In genomic region chr1:245683377-245683716, GRCh38 we compare ENCODE assay signal across 21 cellular contexts.
DNase-seq lines count a peak whose midpoint lies in the region; ATAC-seq and TF ChIP-seq lines count a peak whose summit lies in the region.
"Had no signal": no experiment of that assay in that cellular context is flagged by ENCODE, and none has a peak within 500 bp of the region (broad histone marks: within the 10 kb centered on the region; RNA-seq: fewer than 3 reads in every experiment).

No MANE protein-coding gene starts in this region.

- H3K4me3 Mint-ChIP-seq in Calu3 (ENCODE audit: low read depth, unreplicated experiment) = no peak overlapping the region

- H3K27me3 ChIP-seq in right atrium auricular region (no peaks in the 10 kb centered on the region), spleen (replicated peaks in 1 of 7) (peaks cover 0 to 17% (median 0%) of the 10 kb centered on the region in 7 donors), uterus (no peaks in the 10 kb centered on the region)

- no peaks in the 10 kb centered on the region for H3K36me3 ChIP-seq in right atrium auricular region
- no peaks in the 10 kb centered on the region for H3K36me3 ChIP-seq in spleen
- H3K36me3 ChIP-seq in uterus = no peaks in the 10 kb centered on the region

- intact Hi-C loops in Right ventricle myocardium inferior (cut with DNase I) (no loop called here), spleen (cut with DNase I; ENCODE audit: low total_unique reads) (no loop called here), uterus (cut with DNase I; ENCODE audit: low total_unique reads) (no loop called here), Calu3 (cut with micrococcal nuclease; ENCODE audit: unreplicated experiment) (no loop called here)

- H3K27ac ChIP-seq in right atrium auricular region (no peak overlapping the region), spleen (no peak overlapping the region), uterus (no peak overlapping the region)
- H3K27ac ChIP-seq: A549, HL-60, RWPE1, SK-N-MC had no signal

- no peaks in the 10 kb centered on the region for H3K27me3 Mint-ChIP-seq in Calu3 (ENCODE audit: unreplicated experiment)

- TF ChIP-seq POLR2A in spleen (IDR thresholded peaks at IDR 0.05) (no peak), uterus (IDR thresholded peaks at IDR 0.05) (no peak)

- no peak overlapping the region for H3K4me3 ChIP-seq in right atrium auricular region
- H3K4me3 ChIP-seq in spleen = no peak overlapping the region
- H3K4me3 ChIP-seq in uterus = no peak overlapping the region
- H3K4me3 ChIP-seq: A549, SK-N-MC had no signal

- no peak overlapping the region for H3K27ac Mint-ChIP-seq in Calu3 (ENCODE audit: unreplicated experiment)

- H3K4me1 ChIP-seq in right atrium auricular region (peaks cover 0 to 16% of the 10 kb centered on the region in 2 donors), spleen (peaks cover 0 to 17% (median 0%) of the 10 kb centered on the region in 6 donors), uterus (no peaks in the 10 kb centered on the region)
- H3K4me1 ChIP-seq: A549 had no signal

- H3K36me3 Mint-ChIP-seq in Calu3 (ENCODE audit: insufficient read depth, unreplicated experiment) = peaks cover 3% of the 10 kb centered on the region

- H3K9me3 Mint-ChIP-seq in Calu3 (ENCODE audit: low read depth, unreplicated experiment) = peaks cover 11% of the 10 kb centered on the region

- TF ChIP-seq CTCF in right atrium auricular region (IDR thresholded peaks at IDR 0.05) (no peak), spleen (IDR thresholded peaks at IDR 0.05 in 8 of 11, conservative IDR thresholded peaks at IDR 0.05 in 3 of 11) (no peak), uterus (IDR thresholded peaks at IDR 0.05) (no peak), Calu3 (IDR thresholded peaks at IDR 0.05; ENCODE audit: unreplicated experiment) (no peak)

- ATAC-seq in Right ventricle myocardium inferior = peak; percentile 50
- no peak for ATAC-seq in GM21526 (IDR thresholded peaks at IDR 0.05; ENCODE audit: low FRiP score, unreplicated experiment)
- ATAC-seq: A549 had no signal

- H3K4me1 Mint-ChIP-seq in Calu3 (ENCODE audit: low read depth, unreplicated experiment) = no peaks in the 10 kb centered on the region

- CTCF ChIA-PET in Calu3 (lab: Charles Lee) = no interaction called here

- no TSS peak for BruUV-seq in Calu3 (replicated peaks; lab: Mats Ljungman, UMichigan)

- H3K9me3 ChIP-seq in right atrium auricular region (no peaks in the 10 kb centered on the region), spleen (no peaks in the 10 kb centered on the region), uterus (no peaks in the 10 kb centered on the region)
- H3K9me3 ChIP-seq: A549 had no signal

- WGBS in spleen, 5 donors = 68 to 88% (median 75%) methylated on average over 4 of the region's 4 CpGs

- DNase-seq in Right ventricle myocardium inferior (ENCODE audit: missing footprints) (no peak), right atrium auricular region (ENCODE audit: low spot score) (no peak), NCI-H1092 treated with DMSO at 0.1 percent for 48 hours (lab: John Stamatoyannopoulos, UW) (peak; percentile 84), islet precursor cell (peak; percentile 26), spleen (peak; percentile 51), uterus (no peak), Calu3 (no peak)
- DNase-seq: DND-41; GDM1; KBM-7; NCI-H1105 treated with DMSO at 0.1 percent for 48 hours; NCI-H1930; NCI-H2227 treated with DMSO at 0.1 percent for 48 hours; NCI-H524 treated with DMSO at 0.1 percent for 48 hours; NK-92 treated with Interleukin-12 subunit alpha and Interleukin-12 subunit beta, amount 100 ng/mL, for 24 hours; OCI-M1 had no signal

Comparison
In these comparisons a context has a peak if more than half of its experiments do, and no peak if none do; other contexts are left out.
1. DNase-seq: peak in NCI-H1092 treated with DMSO at 0.1 percent for 48 hours (single experiment), islet precursor cell (single experiment) and spleen (single experiment); none in Right ventricle myocardium inferior (single experiment), right atrium auricular region (single experiment), uterus (0 of 2) and Calu3 (single experiment).